Comparison of ENCODE assay signal across 8 cellular contexts in the genomic region with DNA sequence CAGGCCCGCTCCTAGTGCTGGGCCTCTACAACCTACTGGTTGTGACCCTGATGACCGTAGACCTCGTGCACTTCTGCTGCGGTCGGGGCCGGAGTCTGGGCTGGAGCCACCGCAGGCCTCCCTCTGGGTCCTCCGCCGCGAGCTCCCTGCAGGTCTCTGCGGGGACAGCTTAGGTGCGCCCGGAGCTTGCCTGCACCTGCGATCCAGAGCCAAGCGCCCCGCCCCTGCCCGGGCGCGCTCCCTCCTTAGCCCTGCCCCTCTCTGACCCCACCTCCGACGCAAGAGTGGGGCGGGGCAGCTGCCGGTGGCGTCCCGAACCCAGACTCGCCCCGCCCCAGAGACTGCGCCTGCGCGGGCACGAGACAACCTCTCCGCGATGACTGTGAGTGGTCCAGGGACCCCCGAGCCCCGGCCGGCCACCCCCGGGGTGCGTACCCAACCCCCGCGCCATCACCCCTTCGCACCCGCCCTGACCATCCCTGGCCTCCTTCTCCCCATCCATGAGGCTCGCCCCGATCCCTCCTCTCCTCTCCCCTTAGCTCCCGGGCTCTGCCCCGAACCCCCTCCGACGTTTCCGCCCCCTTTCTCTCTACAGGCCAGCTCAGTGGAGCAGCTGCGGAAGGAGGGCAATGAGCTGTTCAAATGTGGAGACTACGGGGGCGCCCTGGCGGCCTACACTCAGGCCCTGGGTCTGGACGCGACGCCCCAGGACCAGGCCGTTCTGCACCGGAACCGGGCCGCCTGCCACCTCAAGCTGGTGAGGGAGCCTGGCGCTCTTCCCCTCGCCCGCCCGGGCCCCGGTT. TPM values are rescaled to one million over a fixed set of nuclear protein-coding genes. Genes with fewer than 3 reads are reported as not detected.
DNase-seq lines count a peak whose midpoint lies in the region; ATAC-seq and TF ChIP-seq lines count a peak whose summit lies in the region.

Gene UNC45A, plus strand, starts transcription at position 337 of the 803 bp plus-strand sequence. Its CDS starts 40 bp downstream, at position 377.

- H3K27ac ChIP-seq in ovary (peak within 1 kb of the TSS; percentile 70 to 76), thymus (ENCODE audit: low read depth) (peak within 1 kb of the TSS; percentile 88)

- DNase-seq in GM10266 (ENCODE audit: extremely low spot score) (peak; percentile 97), NCI-H1092 (lab: John Stamatoyannopoulos, UW) (peak; percentile 67), SKM-1 (lab: John Stamatoyannopoulos, UW; ENCODE audit: unreplicated experiment) (peak; percentile 67), glomerular visceral epithelial cell (ENCODE audit: extremely low spot score) (peak; percentile 89), ovary (peak; percentile 89 to 93 (median 91))
- peak; percentile 92 to 98 for DNase-seq in activated naive CD4-positive, alpha-beta T cell treated with anti-CD3 and anti-CD28 coated beads, Interleukin-2, amount 50 U/mL, for 72 hours (ENCODE audit: low spot score in 2 of 2)

- H3K4me3 ChIP-seq in ovary (peak within 1 kb of the TSS; percentile 63), thymus (ENCODE audit: low read length) (peak within 1 kb of the TSS; percentile 74)

- peak within 1 kb of the TSS; percentile 71 to 97 for H3K27ac Mint-ChIP-seq in activated naive CD4-positive, alpha-beta T cell treated with anti-CD3 and anti-CD28 coated beads, Interleukin-2, amount 50 U/mL, for 72 hours

- H3K9me3 Mint-ChIP-seq in activated naive CD4-positive, alpha-beta T cell treated with anti-CD3 and anti-CD28 coated beads, Interleukin-2, amount 50 U/mL, for 72 hours: no peaks in the 10 kb centered on the region

- no peaks in the 10 kb centered on the region for H3K27me3 ChIP-seq in ovary
- no peaks in the 10 kb centered on the region for H3K27me3 ChIP-seq in thymus (ENCODE audit: control insufficient read depth, insufficient read depth)

- 1 to 2% (median 2%) methylated on average over 33 to 65 of the region's 65 CpGs for WGBS in ovary, 3 donors
- WGBS in thymus: 2% methylated on average over 65 of the region's 65 CpGs

- no peak for TF ChIP-seq EP300 in ovary (IDR thresholded peaks at IDR 0.05)

- no peaks in the 10 kb centered on the region for H3K9me3 ChIP-seq in ovary
- H3K9me3 ChIP-seq in thymus (ENCODE audit: control insufficient read depth): no peaks in the 10 kb centered on the region

- TF ChIP-seq POLR2A in ovary (IDR thresholded peaks at IDR 0.05): peak; percentile 30

- H3K36me3 ChIP-seq in ovary: no peaks in the 10 kb centered on the region
- peaks cover 16% of the 10 kb centered on the region for H3K36me3 ChIP-seq in thymus (ENCODE audit: control insufficient read depth, insufficient read depth)

- TF ChIP-seq CTCF in GM10266 (IDR thresholded peaks at IDR 0.05; ENCODE audit: control insufficient read depth, insufficient read depth, low read depth, missing control alignments): no peak
- no peak for TF ChIP-seq CTCF in ovary (IDR thresholded peaks at IDR 0.05)

- H3K36me3 Mint-ChIP-seq in activated naive CD4-positive, alpha-beta T cell treated with anti-CD3 and anti-CD28 coated beads, Interleukin-2, amount 50 U/mL, for 72 hours: peaks cover 22 to 29% of the 10 kb centered on the region in 2 donors

- intact Hi-C loops in ovary (cut with DNase I): loop anchor here in 1 of 4 donors (1.0 kb wide), 1 partner anchor 33 kb away; no protein-coding TSS in a partner anchor

- peak; percentile 67 for ATAC-seq in HG02588 (IDR thresholded peaks at IDR 0.05; ENCODE audit: unreplicated experiment)
- ATAC-seq in activated naive CD4-positive, alpha-beta T cell treated with anti-CD3 and anti-CD28 coated beads, Interleukin-2, amount 50 U/mL, for 72 hours: peak; percentile 76 to 80

- H3K4me1 ChIP-seq in ovary (ENCODE audit: insufficient read depth): peaks cover 18% of the 10 kb centered on the region
- H3K4me1 ChIP-seq in thymus (ENCODE audit: control insufficient read depth, insufficient read depth, low read length): peaks cover 28% of the 10 kb centered on the region

RNA-seq across cellular contexts. Expression of gene UNC45A, which starts in this region (rescaled TPM):
- total RNA-seq in activated naive CD4-positive, alpha-beta T cell treated with anti-CD3 and anti-CD28 coated beads, Interleukin-2, amount 50 U/mL, for 72 hours: 100 to 1,000 TPM in 1 of 2 donors, 10 to 100 TPM in 1; 75.5 to 112 TPM
- total RNA-seq in ovary: 10 to 100 TPM; 26.2 to 75.6 (median 56.1) TPM
- 10 to 100 TPM; 30.5 to 50.8 TPM for polyA plus RNA-seq in ovary
- polyA plus RNA-seq in thymus: 38.9 TPM

Comparison
In these comparisons a context has a peak if more than half of its experiments do, and no peak if none do; other contexts are left out.
1. Peak in every context shown above with its lines: DNase-seq, ATAC-seq, H3K4me3 ChIP-seq and H3K27ac ChIP-seq.